19 cellular contexts compared by ENCODE assay signal in the genomic region with DNA sequence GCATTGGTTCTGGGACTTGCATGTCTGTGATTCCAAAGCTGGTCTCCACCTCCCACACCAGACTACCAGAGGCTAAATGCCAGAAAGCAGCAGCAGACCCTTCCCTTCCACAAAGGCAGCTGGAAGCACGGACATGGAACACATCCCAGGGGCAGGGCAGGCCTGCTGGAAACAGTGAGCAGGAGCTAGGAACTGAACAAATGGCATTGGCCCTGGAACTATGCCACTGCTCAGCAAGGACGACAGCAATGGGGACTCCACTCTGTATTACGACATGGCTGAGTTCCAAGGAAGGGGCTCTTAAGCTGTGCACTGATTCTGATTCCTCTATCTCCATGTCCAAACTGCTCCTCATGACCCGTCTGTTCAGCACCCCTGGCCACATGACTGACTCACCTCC.
DNase-seq lines count a peak whose midpoint lies in the region; ATAC-seq and TF ChIP-seq lines count a peak whose summit lies in the region.
"Had no signal": no experiment of that assay in that cellular context is flagged by ENCODE, and none has a peak within 500 bp of the region (broad histone marks: within the 10 kb centered on the region; RNA-seq: fewer than 3 reads in every experiment).

No MANE protein-coding gene starts in this region.

- peak overlapping the region; percentile 63 for H3K27ac ChIP-seq in psoas muscle

- intact Hi-C loops in psoas muscle (cut with DNase I) (no loop called here), sciatic nerve (cut with DNase I) (no loop called here)

- ATAC-seq in psoas muscle = no peak
- ATAC-seq in sciatic nerve = no peak
- ATAC-seq: activated CD8-positive, alpha-beta T cell treated with anti-CD3 and anti-CD28 coated beads, Interleukin-2, amount 10 ng/mL, durations not matched to agents 7 days and 5 days; Panc1 had no signal

- H3K9me3 ChIP-seq in psoas muscle = no peaks in the 10 kb centered on the region
- H3K9me3 ChIP-seq: thoracic aorta had no signal

- H3K4me3 ChIP-seq in psoas muscle = no peak overlapping the region
- H3K4me3 ChIP-seq: thoracic aorta had no signal

- peaks cover 36% of the 10 kb centered on the region for H3K4me1 ChIP-seq in psoas muscle

- no peaks in the 10 kb centered on the region for H3K9me3 Mint-ChIP-seq in endothelial cell (ENCODE audit: unreplicated experiment)
- H3K9me3 Mint-ChIP-seq: activated B cell treated with CpG ODN at 0.5 μM for 24 hours; activated T-helper 1 cell treated with anti-CD3 and anti-CD28 coated beads, Interleukin-12 subunit alpha, Interleukin-12 subunit beta, Interleukin-2, Interleukin-4 antibody, amounts not matched to agents 30 ng/mL and 10 ng/mL and 1 ng/mL, durations not matched to agents 14 hours and 24 hours and 36 hours; CD14-positive monocyte had no signal

- peaks cover 4 to 66% of the 10 kb centered on the region in 2 donors for H3K36me3 ChIP-seq in psoas muscle (ENCODE audit: insufficient read depth in 1 of 2, low read depth in 1 of 2)

- peaks cover 6% of the 10 kb centered on the region for H3K4me1 Mint-ChIP-seq in endothelial cell (ENCODE audit: unreplicated experiment)
- H3K4me1 Mint-ChIP-seq: activated B cell treated with CpG ODN at 0.5 μM for 24 hours, CD14-positive monocyte had no signal

- no peak for TF ChIP-seq CTCF in psoas muscle (IDR thresholded peaks at IDR 0.05)
- TF ChIP-seq CTCF in endothelial cell (IDR thresholded peaks at IDR 0.05; ENCODE audit: unreplicated experiment) = no peak

- WGBS in psoas muscle, 3 donors = 52 to 64% (median 61%) methylated on average over 4 of the region's 4 CpGs

- H3K27me3 Mint-ChIP-seq in endothelial cell (ENCODE audit: unreplicated experiment) = peaks cover 3% of the 10 kb centered on the region
- H3K27me3 Mint-ChIP-seq: activated B cell treated with CpG ODN at 0.5 μM for 24 hours had no signal

- no peak overlapping the region for H3K27ac Mint-ChIP-seq in endothelial cell (ENCODE audit: unreplicated experiment)
- H3K27ac Mint-ChIP-seq: activated B cell treated with CpG ODN at 0.5 μM for 24 hours; activated CD8-positive, alpha-beta T cell treated with anti-CD3 and anti-CD28 coated beads, Interleukin-2, amount 10 ng/mL, durations not matched to agents 7 days and 5 days; activated T-helper 1 cell treated with anti-CD3 and anti-CD28 coated beads, Interleukin-12 subunit alpha, Interleukin-12 subunit beta, Interleukin-2, Interleukin-4 antibody, amounts not matched to agents 30 ng/mL and 10 ng/mL and 1 ng/mL, durations not matched to agents 14 hours and 24 hours and 36 hours had no signal

- H3K36me3 Mint-ChIP-seq in endothelial cell (ENCODE audit: low read depth, unreplicated experiment) = peaks cover 29% of the 10 kb centered on the region

- H3K4me3 Mint-ChIP-seq in endothelial cell (ENCODE audit: unreplicated experiment) = no peak overlapping the region
- H3K4me3 Mint-ChIP-seq: activated B cell treated with CpG ODN at 0.5 μM for 24 hours; activated CD8-positive, alpha-beta T cell treated with anti-CD3 and anti-CD28 coated beads, Interleukin-2, amount 10 ng/mL, durations not matched to agents 7 days and 5 days; activated T-helper 1 cell treated with anti-CD3 and anti-CD28 coated beads, Interleukin-12 subunit alpha, Interleukin-12 subunit beta, Interleukin-2, Interleukin-4 antibody, amounts not matched to agents 30 ng/mL and 10 ng/mL and 1 ng/mL, durations not matched to agents 14 hours and 24 hours and 36 hours; CD14-positive monocyte had no signal

- H3K27me3 ChIP-seq in psoas muscle (ENCODE audit: insufficient read depth in 3 of 3, low read length in 2 of 3) = no peaks in the 10 kb centered on the region

- DNase-seq in DMS79 treated with DMSO at 0.1 percent for 48 hours (lab: John Stamatoyannopoulos, UW) (peak; percentile 53), NCI-H1092 (lab: John Stamatoyannopoulos, UW) (peak; percentile 15), cerebellum (ENCODE audit: low spot score) (peak; percentile 13), psoas muscle (no peak), DMS114 treated with DMSO at 0.1 percent for 48 hours (lab: John Stamatoyannopoulos, UW; ENCODE audit: unreplicated experiment) (no peak), sciatic nerve (ENCODE audit: low spot score) (no peak), endothelial cell (ENCODE audit: low spot score) (no peak)
- DNase-seq: activated B cell treated with CpG ODN at 0.5 μM for 24 hours; activated CD8-positive, alpha-beta T cell treated with anti-CD3 and anti-CD28 coated beads, Interleukin-2, amount 10 ng/mL, durations not matched to agents 7 days and 5 days; DND-41; erythroblast; kidney; midbrain; NCI-H69; stimulated activated CD4-positive, alpha-beta T cell treated with anti-CD3 and anti-CD28 coated beads, Interleukin-4, amount 100 ng/mL, for 4 hours had no signal

Comparison
In these comparisons a context has a peak if more than half of its experiments do, and no peak if none do; other contexts are left out.
1. DNase-seq: peak in DMS79 treated with DMSO at 0.1 percent for 48 hours (single experiment), NCI-H1092 (single experiment) and cerebellum (single experiment); none in psoas muscle (0 of 2), DMS114 treated with DMSO at 0.1 percent for 48 hours (single experiment), sciatic nerve (single experiment) and endothelial cell (single experiment).